Comparison of ENCODE assay signal across 8 cellular contexts in the genomic region with DNA sequence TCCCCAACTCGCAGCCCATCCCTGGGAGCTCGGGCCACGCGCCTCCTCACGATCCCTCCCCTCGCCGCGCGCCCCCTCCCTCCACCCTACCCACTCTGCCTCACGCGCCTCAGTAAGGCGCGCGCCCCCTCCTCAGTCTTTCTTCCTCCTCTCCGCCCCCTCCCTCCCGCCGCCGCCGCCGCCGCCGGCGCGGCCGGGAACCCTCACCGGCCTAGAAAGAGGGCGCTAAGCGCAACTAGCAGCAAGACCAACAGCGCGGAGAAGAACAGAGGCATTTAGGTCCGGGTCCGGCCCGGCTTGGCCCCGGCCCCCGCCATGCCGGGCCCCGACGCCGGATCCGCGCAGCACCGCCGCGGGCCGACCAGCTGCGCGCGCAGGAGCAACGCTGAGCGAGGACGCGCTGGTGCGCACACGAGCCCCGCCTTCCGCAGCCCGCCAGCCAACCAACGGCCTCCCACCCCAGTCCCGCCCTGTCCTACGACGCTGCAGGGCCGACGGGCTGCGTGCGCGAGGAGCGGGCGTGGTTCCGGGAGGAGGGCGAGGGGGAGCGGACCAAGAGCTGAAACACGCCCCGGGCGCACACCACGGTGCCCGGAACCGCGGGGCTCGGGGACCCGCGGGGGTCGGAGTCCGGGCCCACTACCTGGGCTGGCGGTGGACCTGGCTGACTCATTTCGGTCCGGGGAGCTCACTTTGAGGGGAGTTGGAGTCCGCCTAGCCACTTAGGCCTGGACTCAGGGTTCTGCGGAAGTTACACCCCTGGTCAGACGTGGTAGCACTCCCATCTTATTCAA. TPM values are rescaled to one million over a fixed set of nuclear protein-coding genes. Genes with fewer than 3 reads are reported as not detected.
DNase-seq lines count a peak whose midpoint lies in the region; ATAC-seq, FAIRE-seq and TF ChIP-seq lines count a peak whose summit lies in the region.

A gene (minus strand): TSS at position 377 of the 794 bp plus-strand sequence. CDS start 102 bp downstream, at position 275.

- intact Hi-C loops in kidney (cut with DNase I), result no loop called here

- FAIRE-seq in kidney (lab: Jason Lieb, UNC), result no peak

- DNase-seq in AG08396 (ENCODE audit: low spot score), result peak; percentile 100
- DNase-seq in NCI-H446 treated with DMSO at 0.1 percent for 48 hours (lab: John Stamatoyannopoulos, UW), result peak; percentile 74
- peak; percentile 95 for DNase-seq in activated CD4-positive, CD25-positive, alpha-beta regulatory T cell treated with anti-CD3 and anti-CD28 coated beads, Interleukin-2, amount 50 U/mL, for 72 hours
- DNase-seq in cerebellar cortex (ENCODE audit: low spot score), result peak; percentile 92
- DNase-seq in kidney, result peak; percentile 99
- DNase-seq in stimulated activated CD4-positive, alpha-beta T cell treated with anti-CD3 and anti-CD28 coated beads, Interleukin-15, amount 100 ng/mL, for 1 hour (ENCODE audit: low read depth in 1 of 2, low spot score in 1 of 2), result peak; percentile 90 to 91

- peaks cover 34 to 35% of the 10 kb centered on the region in 2 donors for H3K36me3 ChIP-seq in kidney (ENCODE audit: control insufficient read depth in 1 of 2, insufficient read depth in 2 of 2, low read length in 2 of 2)

- peak within 1 kb of the TSS; percentile 70 to 93 for H3K4me3 ChIP-seq in kidney (ENCODE audit: low read length in 2 of 2)

- peaks cover 25 to 26% of the 10 kb centered on the region in 2 donors for H3K4me1 ChIP-seq in kidney (ENCODE audit: control insufficient read depth in 1 of 2, insufficient read depth in 1 of 2, low read depth in 1 of 2, low read length in 2 of 2)

- H3K9me3 ChIP-seq in kidney (ENCODE audit: control insufficient read depth in 1 of 2, low read length in 2 of 2), result no peaks in the 10 kb centered on the region

- TF ChIP-seq CTCF in kidney (IDR thresholded peaks at IDR 0.05; ENCODE audit: borderline replicate concordance, extremely low read depth, insufficient read depth), result peak; percentile 22

- peak within 1 kb of the TSS; percentile 90 to 96 for H3K9ac ChIP-seq in kidney (ENCODE audit: low read length in 2 of 2)

- ATAC-seq in GM19025 (IDR thresholded peaks at IDR 0.05; ENCODE audit: low read depth, unreplicated experiment) (peak; percentile 93), HG03280 (IDR thresholded peaks at IDR 0.05; ENCODE audit: unreplicated experiment) (peak; percentile 95)

- H3K27ac ChIP-seq in kidney (ENCODE audit: low read depth in 2 of 2, low read length in 2 of 2), result peak within 1 kb of the TSS; percentile 94 to 96

RNA-seq across cellular contexts. Expression of the gene that starts here (rescaled TPM):
- total RNA-seq in kidney, result 140 TPM
- polyA plus RNA-seq in kidney (ENCODE audit: insufficient read depth, low read depth, low replicate concordance), result 35.1 TPM

Comparison
In these comparisons a context has a peak if more than half of its experiments do, and no peak if none do; other contexts are left out.
1. Peak in every context shown above with its lines: DNase-seq, ATAC-seq, H3K4me3 ChIP-seq and H3K27ac ChIP-seq.